In genomic region chr13:97432917-97433726, GRCh38 we compare ENCODE assay signal across 8 cellular contexts. TPM values are rescaled to one million over a fixed set of nuclear protein-coding genes. Genes with fewer than 3 reads are reported as not detected.
DNase-seq lines count a peak whose midpoint lies in the region; ATAC-seq, FAIRE-seq and TF ChIP-seq lines count a peak whose summit lies in the region.

No MANE protein-coding gene starts in this region.

- H3K79me2 ChIP-seq in keratinocyte (ENCODE audit: control insufficient read depth, insufficient read depth, low read length) = peaks cover 33% of the 10 kb centered on the region

- H3K9me3 Mint-ChIP-seq in chondrocyte (ENCODE audit: low read depth) = no peaks in the 10 kb centered on the region

- H3K4me1 Mint-ChIP-seq in chondrocyte (ENCODE audit: low read depth) = peaks cover 45% of the 10 kb centered on the region

- peaks cover 9% of the 10 kb centered on the region for H3K4me1 ChIP-seq in keratinocyte (ENCODE audit: control insufficient read depth, extremely low read depth, insufficient read depth, low read length)

- H3K9me3 ChIP-seq in keratinocyte (ENCODE audit: control insufficient read depth, low read depth, low read length) = no peaks in the 10 kb centered on the region

- dilution Hi-C loops in keratinocyte (cut with MboI; ENCODE audit: extremely low pct_ligation_motif_present, low sequenced_read_pairs) = no loop called here

- TF ChIP-seq CTCF in chondrocyte (IDR thresholded peaks at IDR 0.05) = no peak
- no peak for TF ChIP-seq CTCF in keratinocyte (optimal IDR thresholded peaks at IDR 0.05 in 1 of 3, IDR thresholded peaks at IDR 0.05 in 1 of 3, conservative IDR thresholded peaks at IDR 0.05 in 1 of 3; ENCODE audit: extremely low read depth in 1 of 3, insufficient read depth in 2 of 3, low read length in 3 of 3)

- no peaks in the 10 kb centered on the region for H3K27me3 Mint-ChIP-seq in chondrocyte (ENCODE audit: low read depth)

- H3K4me2 ChIP-seq in keratinocyte (ENCODE audit: control insufficient read depth, extremely low read depth, insufficient read depth, low read depth, low read length) = peak overlapping the region; percentile 96

- H3K36me3 Mint-ChIP-seq in chondrocyte (ENCODE audit: low read depth) = no peaks in the 10 kb centered on the region

- H3K27me3 ChIP-seq in keratinocyte (ENCODE audit: control insufficient read depth, extremely low read depth, insufficient read depth, low read length) = no peaks in the 10 kb centered on the region

- H3K27ac ChIP-seq in keratinocyte (ENCODE audit: control insufficient read depth, insufficient read depth, low read length) = peak overlapping the region; percentile 100

- ATAC-seq in HG03439 (IDR thresholded peaks at IDR 0.05; ENCODE audit: unreplicated experiment) = peak; percentile 79

- peak overlapping the region; percentile 94 for H3K4me3 Mint-ChIP-seq in chondrocyte (ENCODE audit: unreplicated experiment)

- no peaks in the 10 kb centered on the region for H4K20me1 ChIP-seq in keratinocyte (ENCODE audit: control insufficient read depth, extremely low read depth, insufficient read depth, low read length)

- peak overlapping the region; percentile 99 for H3K9ac ChIP-seq in keratinocyte (ENCODE audit: control insufficient read depth, extremely low read depth, insufficient read depth, low read length)

- DNase-seq in Ammon's horn (ENCODE audit: low spot score) (peak; percentile 100), GM19238 (ENCODE audit: insufficient read length, low spot score) (peak; percentile 70), NCI-H510A (lab: John Stamatoyannopoulos, UW) (peak; percentile 98), chondrocyte (ENCODE audit: low spot score) (peak; percentile 99), keratinocyte (ENCODE audit: low read depth, low spot score) (peak; percentile 100)
- DNase-seq in activated CD4-positive, alpha-beta T cell treated with anti-CD3 and anti-CD28 coated beads for 24 hours (ENCODE audit: low read depth in 2 of 2) = peak; percentile 96 to 98
- DNase-seq in stimulated activated CD4-positive, alpha-beta T cell treated with anti-CD3 and anti-CD28 coated beads, Interleukin-12 subunit alpha, Interleukin-12 subunit beta, amount 100 ng/mL, for 48 hours (ENCODE audit: low read depth in 2 of 3, low spot score in 1 of 3) = peak; percentile 93 to 99 (median 98)

- H3K36me3 ChIP-seq in keratinocyte (ENCODE audit: control insufficient read depth in 2 of 2, extremely low read depth in 1 of 2, insufficient read depth in 2 of 2, low read length in 2 of 2) = peaks cover 0 to under 1% of the 10 kb centered on the region in 2 experiments

- peaks cover under 1% of the 10 kb centered on the region for H3K9me1 ChIP-seq in keratinocyte (ENCODE audit: control insufficient read depth, extremely low read depth, insufficient read depth, low read length)

- peak overlapping the region; percentile 100 for H3K27ac Mint-ChIP-seq in chondrocyte (ENCODE audit: unreplicated experiment)

- FAIRE-seq in keratinocyte (lab: Jason Lieb, UNC) = peak; percentile 95

- H2AFZ ChIP-seq in keratinocyte (ENCODE audit: control insufficient read depth, low read length) = peak overlapping the region; percentile 100

- H3K4me3 ChIP-seq in keratinocyte (ENCODE audit: control insufficient read depth in 2 of 3, extremely low read depth in 1 of 3, insufficient read depth in 2 of 3, low read depth in 1 of 3, low read length in 3 of 3) = peak overlapping the region; percentile 66 to 100 (median 100)

RNA-seq across cellular contexts. Expression of gene RAP2A, which starts 0.8 kb away (rescaled TPM):
- total RNA-seq in chondrocyte = 45.3 to 51.9 TPM (median 48.0 TPM) in 3 replicates
- polyA plus RNA-seq in keratinocyte = 15.4 to 19.2 TPM (median 19.0 TPM) in 3 replicates
- polyA plus RNA-seq in keratinocyte (2011; ENCODE audit: low read depth) = 8.4 TPM
- 9.8 and 16.3 TPM in 2 replicates for polyA plus RNA-seq in keratinocyte (2011; cell fraction: cytosol; rRNA removed)
- 6.9 and 9.5 TPM in 2 replicates for polyA plus RNA-seq in keratinocyte (2011; cell fraction: nucleus; rRNA removed)
- 9.2 and 19.1 TPM in 2 replicates for polyA plus RNA-seq in keratinocyte (2012; ENCODE audit: low replicate concordance)
- 32.1 to 73.6 TPM (median 37.8 TPM) in 3 replicates for polyA minus RNA-seq in keratinocyte
- polyA minus RNA-seq in keratinocyte (2011; cell fraction: cytosol; rRNA and poly(A)+ RNA removed) = 43.4 TPM
- 9.8 and 13.0 TPM in 2 replicates for polyA minus RNA-seq in keratinocyte (2011; cell fraction: nucleus; rRNA and poly(A)+ RNA removed)

Comparison
In these comparisons a context has a peak if more than half of its experiments do, and no peak if none do; other contexts are left out.
1. Peak in every context shown above with its lines: DNase-seq, ATAC-seq, H3K4me3 ChIP-seq and H3K27ac ChIP-seq.